In genomic region chr20:53493201-53493908, GRCh38 we compare ENCODE assay signal across 22 cellular contexts.
A peak's percentile ranks its signal among the peaks of the same experiment; 100 is the strongest.
DNase-seq lines count a peak whose midpoint lies in the region; ATAC-seq and TF ChIP-seq lines count a peak whose summit lies in the region.
"Had no signal": no experiment of that assay in that cellular context is flagged by ENCODE, and none has a peak within 500 bp of the region (broad histone marks: within the 10 kb centered on the region; RNA-seq: fewer than 3 reads in every experiment).

No MANE protein-coding gene starts in this region.

- WGBS in heart left ventricle, 4 donors: 50 to 59% (median 57%) methylated on average over 4 of the region's 4 CpGs
- WGBS in testis, 2 donors: 47 to 54% methylated on average over 4 of the region's 4 CpGs

- no peaks in the 10 kb centered on the region for H3K36me3 ChIP-seq in heart left ventricle
- H3K36me3 ChIP-seq in right atrium auricular region: no peaks in the 10 kb centered on the region
- H3K36me3 ChIP-seq in testis (ENCODE audit: low read depth, missing control alignments): no peaks in the 10 kb centered on the region
- H3K36me3 ChIP-seq: prostate gland, SJSA1 had no signal

- TF ChIP-seq POLR2A in heart left ventricle (IDR thresholded peaks at IDR 0.05) (no peak), testis (IDR thresholded peaks at IDR 0.05) (no peak)

- intact Hi-C loops in heart left ventricle (cut with DNase I) (no loop called here), testis (cut with DNase I; ENCODE audit: low total_unique reads) (no loop called here), left cardiac atrium (cut with DNase I) (no loop called here)

- TF ChIP-seq CTCF in heart left ventricle (IDR thresholded peaks at IDR 0.05) (peak in 9 of 12 donors; percentile 13 to 43 (median 22)), right atrium auricular region (IDR thresholded peaks at IDR 0.05) (peak in 1 of 2 donors; percentile 50), fibroblast of villous mesenchyme (IDR thresholded peaks at IDR 0.05; ENCODE audit: insufficient read depth, low read depth, low read length) (peak; percentile 12), testis (IDR thresholded peaks at IDR 0.05) (peak; percentile 9 to 12 (median 11))

- DNase-seq in heart left ventricle (no peak), right atrium auricular region (ENCODE audit: low spot score) (no peak), fibroblast of villous mesenchyme (ENCODE audit: low read depth) (peak; percentile 56), testis (peak; percentile 45), left cardiac atrium (no peak), OCI-M2 (lab: John Stamatoyannopoulos, UW; ENCODE audit: unreplicated experiment) (no peak)
- DNase-seq: activated CD4-positive, alpha-beta T cell treated with anti-CD3 and anti-CD28 coated beads, Interleukin-2, amount 50 U/mL, for 1 hour; activated naive CD4-positive, alpha-beta T cell treated with Interleukin-2 at 50 U/mL for 16 hours; body of pancreas; GOT3; Kasumi-1; naive thymus-derived CD8-positive, alpha-beta T cell; NCI-H187; NCI-H510A; stimulated activated CD4-positive, alpha-beta T cell treated with anti-CD3 and anti-CD28 coated beads, Interleukin-15, amount 100 ng/mL, for 24 hours; stimulated activated naive CD4-positive, alpha-beta T cell treated with Interleukin-2 at 50 U/mL for 16 hours had no signal

- H3K4me3 ChIP-seq in heart left ventricle (no peak overlapping the region), right atrium auricular region (no peak overlapping the region), fibroblast of villous mesenchyme (ENCODE audit: low read depth, low read length) (no peak overlapping the region), testis (no peak overlapping the region)
- H3K4me3 ChIP-seq: A549, body of pancreas, lung, prostate gland, SJSA1 had no signal

- ATAC-seq in heart left ventricle (no peak), SK-N-SH treated with all-trans-retinoic acid at 6 μM for 48 hours (no peak), HG03354 (IDR thresholded peaks at IDR 0.05; ENCODE audit: poor library complexity, severe bottlenecking, unreplicated experiment) (no peak), left cardiac atrium (no peak)
- ATAC-seq: A549; body of pancreas; naive thymus-derived CD8-positive, alpha-beta T cell had no signal

- no peaks in the 10 kb centered on the region for H3K27me3 ChIP-seq in heart left ventricle
- no peaks in the 10 kb centered on the region for H3K27me3 ChIP-seq in right atrium auricular region
- H3K27me3 ChIP-seq in testis: no peaks in the 10 kb centered on the region
- H3K27me3 ChIP-seq: body of pancreas had no signal

- peaks cover 0 to 22% (median 0%) of the 10 kb centered on the region in 12 donors for H3K4me1 ChIP-seq in heart left ventricle
- H3K4me1 ChIP-seq in right atrium auricular region: no peaks in the 10 kb centered on the region
- H3K4me1 ChIP-seq in testis: no peaks in the 10 kb centered on the region
- H3K4me1 ChIP-seq: A549, body of pancreas, prostate gland, SJSA1 had no signal

- H3K27ac ChIP-seq in heart left ventricle: no peak overlapping the region
- H3K27ac ChIP-seq in right atrium auricular region: no peak overlapping the region
- H3K27ac ChIP-seq in testis: no peak overlapping the region
- H3K27ac ChIP-seq: A549, body of pancreas, prostate gland, SJSA1 had no signal

- H3K9me3 ChIP-seq in heart left ventricle: no peaks in the 10 kb centered on the region
- H3K9me3 ChIP-seq in right atrium auricular region: no peaks in the 10 kb centered on the region
- H3K9me3 ChIP-seq in testis: no peaks in the 10 kb centered on the region
- H3K9me3 ChIP-seq: A549, body of pancreas, prostate gland, SJSA1 had no signal

TF ChIP-seq in SK-N-SH treated with all-trans-retinoic acid at 6 μM for 48 hours, 23 proteins besides CTCF, POLR2A, EP300 and RAD21:
- TF ChIP-seq RARB (CRISPR knock-in tag; IDR thresholded peaks at IDR 0.05) (no peak), CSRNP3 (CRISPR knock-in tag; IDR thresholded peaks at IDR 0.05) (peak; percentile 51; the same call in 1 of the 2 replicates), TSHZ2 (CRISPR knock-in tag; IDR thresholded peaks at IDR 0.05) (peak; percentile 86; the same call in 1 of the 2 replicates), SNAI2 (CRISPR knock-in tag; IDR thresholded peaks at IDR 0.05) (peak; percentile 54; the same call in 1 of the 2 replicates), ZC3H10 (CRISPR knock-in tag; IDR thresholded peaks at IDR 0.05) (no peak), ARNTL (CRISPR knock-in tag; IDR thresholded peaks at IDR 0.05; ENCODE audit: borderline replicate concordance, low read depth) (no peak), CREB5 (CRISPR knock-in tag; IDR thresholded peaks at IDR 0.05; ENCODE audit: low read depth) (0 out of 2 replicates have a peak, but pooled peaks have one; percentile 24), GLIS3 (CRISPR knock-in tag; IDR thresholded peaks at IDR 0.05) (0 out of 2 replicates have a peak, but pooled peaks have one; percentile 24), TCF4 (CRISPR knock-in tag; IDR thresholded peaks at IDR 0.05; ENCODE audit: borderline replicate concordance) (peak; percentile 97), ISL1 (CRISPR knock-in tag; IDR thresholded peaks at IDR 0.05) (peak; percentile 72)
TF ChIP-seq in SK-N-SH treated with all-trans-retinoic acid at 6 μM for 48 hours: peak in this region for 7.

Comparison
In these comparisons a context has a peak if more than half of its experiments do, and no peak if none do; other contexts are left out.
1. DNase-seq: peak in fibroblast of villous mesenchyme (single experiment) and testis (single experiment); none in heart left ventricle (0 of 5), right atrium auricular region (single experiment), left cardiac atrium (single experiment) and OCI-M2 (single experiment).